In the genomic region with DNA sequence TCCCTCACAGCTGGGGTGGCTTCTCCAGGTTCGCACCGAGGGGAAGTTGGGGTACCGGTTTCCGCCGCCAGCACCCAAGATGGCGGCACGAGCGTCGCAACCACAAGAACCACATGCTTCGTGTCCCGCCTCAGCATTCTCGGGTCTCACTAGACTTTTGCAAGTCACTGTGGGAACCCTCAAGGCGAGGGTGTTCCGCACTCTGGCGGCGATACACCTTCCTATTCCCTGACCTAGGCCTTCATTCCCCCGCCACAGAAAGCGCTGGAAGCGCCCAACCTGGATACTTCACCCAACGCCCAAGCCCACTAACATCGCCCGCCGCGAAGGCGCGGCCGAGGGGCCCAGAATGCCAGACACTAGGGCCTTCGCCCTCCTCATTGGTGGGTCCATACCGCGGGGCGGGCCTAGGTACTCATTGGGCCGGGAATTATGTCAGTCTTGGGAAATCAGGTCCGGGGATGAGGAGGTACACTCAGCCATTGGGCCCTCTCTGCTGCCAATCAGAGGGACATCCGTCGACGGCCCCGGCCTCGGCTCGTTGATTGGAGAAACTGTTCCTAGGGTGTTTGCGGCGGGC, we compare ENCODE assay signal across 1 cellular context.
TF ChIP-seq lines count a peak whose summit lies in the region.

No MANE protein-coding gene starts in this region.

TF ChIP-seq in HepG2, 621 proteins besides CTCF, POLR2A, EP300 and RAD21 (continued from another document and continues in another):
- no peak for TF ChIP-seq FUBP1 (CRISPR knock-in tag; IDR thresholded peaks at IDR 0.05; ENCODE audit: borderline replicate concordance)
- no peak for TF ChIP-seq SOX5 (CRISPR knock-in tag; IDR thresholded peaks at IDR 0.05; ENCODE audit: borderline replicate concordance)
- TF ChIP-seq, protein P1, sequence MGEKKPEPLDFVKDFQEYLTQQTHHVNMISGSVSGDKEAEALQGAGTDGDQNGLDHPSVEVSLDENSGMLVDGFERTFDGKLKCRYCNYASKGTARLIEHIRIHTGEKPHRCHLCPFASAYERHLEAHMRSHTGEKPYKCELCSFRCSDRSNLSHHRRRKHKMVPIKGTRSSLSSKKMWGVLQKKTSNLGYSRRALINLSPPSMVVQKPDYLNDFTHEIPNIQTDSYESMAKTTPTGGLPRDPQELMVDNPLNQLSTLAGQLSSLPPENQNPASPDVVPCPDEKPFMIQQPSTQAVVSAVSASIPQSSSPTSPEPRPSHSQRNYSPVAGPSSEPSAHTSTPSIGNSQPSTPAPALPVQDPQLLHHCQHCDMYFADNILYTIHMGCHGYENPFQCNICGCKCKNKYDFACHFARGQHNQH (CRISPR knock-in tag; IDR thresholded peaks at IDR 0.05) = 0 out of 2 replicates have a peak, but pooled peaks have one; percentile 8
- TF ChIP-seq, protein P2, sequence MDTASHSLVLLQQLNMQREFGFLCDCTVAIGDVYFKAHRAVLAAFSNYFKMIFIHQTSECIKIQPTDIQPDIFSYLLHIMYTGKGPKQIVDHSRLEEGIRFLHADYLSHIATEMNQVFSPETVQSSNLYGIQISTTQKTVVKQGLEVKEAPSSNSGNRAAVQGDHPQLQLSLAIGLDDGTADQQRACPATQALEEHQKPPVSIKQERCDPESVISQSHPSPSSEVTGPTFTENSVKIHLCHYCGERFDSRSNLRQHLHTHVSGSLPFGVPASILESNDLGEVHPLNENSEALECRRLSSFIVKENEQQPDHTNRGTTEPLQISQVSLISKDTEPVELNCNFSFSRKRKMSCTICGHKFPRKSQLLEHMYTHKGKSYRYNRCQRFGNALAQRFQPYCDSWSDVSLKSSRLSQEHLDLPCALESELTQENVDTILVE (CRISPR knock-in tag; IDR thresholded peaks at IDR 0.05) = no peak; the same call in 1 of the 2 replicates
- TF ChIP-seq ZNF235 (CRISPR knock-in tag; IDR thresholded peaks at IDR 0.05; ENCODE audit: borderline replicate concordance) = peak; percentile 93; the same call in 1 of the 2 replicates
- peak; percentile 67 for TF ChIP-seq ZNF556 (CRISPR knock-in tag; IDR thresholded peaks at IDR 0.05; ENCODE audit: borderline replicate concordance)
- no peak for TF ChIP-seq TBL1XR1 (IDR thresholded peaks at IDR 0.05; ENCODE audit: borderline replicate concordance, low read length, partially characterized antibody)
- TF ChIP-seq ZNF691 (CRISPR knock-in tag; IDR thresholded peaks at IDR 0.05; ENCODE audit: borderline replicate concordance, low read depth) = peak; percentile 83; the same call in 1 of the 2 replicates
- TF ChIP-seq TRAFD1 (CRISPR knock-in tag; IDR thresholded peaks at IDR 0.05; ENCODE audit: borderline replicate concordance) = 0 out of 2 replicates have a peak, but pooled peaks have one; percentile 87
- TF ChIP-seq ZNF496 (CRISPR knock-in tag; IDR thresholded peaks at IDR 0.05; ENCODE audit: insufficient replicate concordance) = no peak
- TF ChIP-seq ZBTB1 (CRISPR knock-in tag; IDR thresholded peaks at IDR 0.05; ENCODE audit: borderline replicate concordance) = no peak
- TF ChIP-seq BRD4 (CRISPR knock-in tag; IDR thresholded peaks at IDR 0.05) = peak; percentile 71
- TF ChIP-seq CEBPG (CRISPR knock-in tag; IDR thresholded peaks at IDR 0.05) = peak; percentile 43; the same call in 1 of the 2 replicates
- no peak for TF ChIP-seq ZNF773 (CRISPR knock-in tag; IDR thresholded peaks at IDR 0.05; ENCODE audit: borderline replicate concordance)
- TF ChIP-seq, protein P3, sequence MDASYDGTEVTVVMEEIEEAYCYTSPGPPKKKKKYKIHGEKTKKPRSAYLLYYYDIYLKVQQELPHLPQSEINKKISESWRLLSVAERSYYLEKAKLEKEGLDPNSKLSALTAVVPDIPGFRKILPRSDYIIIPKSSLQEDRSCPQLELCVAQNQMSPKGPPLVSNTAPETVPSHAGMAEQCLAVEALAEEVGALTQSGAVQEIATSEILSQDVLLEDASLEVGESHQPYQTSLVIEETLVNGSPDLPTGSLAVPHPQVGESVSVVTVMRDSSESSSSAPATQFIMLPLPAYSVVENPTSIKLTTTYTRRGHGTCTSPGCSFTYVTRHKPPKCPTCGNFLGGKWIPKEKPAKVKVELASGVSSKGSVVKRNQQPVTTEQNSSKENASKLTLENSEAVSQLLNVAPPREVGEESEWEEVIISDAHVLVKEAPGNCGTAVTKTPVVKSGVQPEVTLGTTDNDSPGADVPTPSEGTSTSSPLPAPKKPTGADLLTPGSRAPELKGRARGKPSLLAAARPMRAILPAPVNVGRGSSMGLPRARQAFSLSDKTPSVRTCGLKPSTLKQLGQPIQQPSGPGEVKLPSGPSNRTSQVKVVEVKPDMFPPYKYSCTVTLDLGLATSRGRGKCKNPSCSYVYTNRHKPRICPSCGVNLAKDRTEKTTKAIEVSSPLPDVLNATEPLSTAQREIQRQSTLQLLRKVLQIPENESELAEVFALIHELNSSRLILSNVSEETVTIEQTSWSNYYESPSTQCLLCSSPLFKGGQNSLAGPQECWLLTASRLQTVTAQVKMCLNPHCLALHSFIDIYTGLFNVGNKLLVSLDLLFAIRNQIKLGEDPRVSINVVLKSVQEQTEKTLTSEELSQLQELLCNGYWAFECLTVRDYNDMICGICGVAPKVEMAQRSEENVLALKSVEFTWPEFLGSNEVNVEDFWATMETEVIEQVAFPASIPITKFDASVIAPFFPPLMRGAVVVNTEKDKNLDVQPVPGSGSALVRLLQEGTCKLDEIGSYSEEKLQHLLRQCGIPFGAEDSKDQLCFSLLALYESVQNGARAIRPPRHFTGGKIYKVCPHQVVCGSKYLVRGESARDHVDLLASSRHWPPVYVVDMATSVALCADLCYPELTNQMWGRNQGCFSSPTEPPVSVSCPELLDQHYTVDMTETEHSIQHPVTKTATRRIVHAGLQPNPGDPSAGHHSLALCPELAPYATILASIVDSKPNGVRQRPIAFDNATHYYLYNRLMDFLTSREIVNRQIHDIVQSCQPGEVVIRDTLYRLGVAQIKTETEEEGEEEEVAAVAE (CRISPR knock-in tag; IDR thresholded peaks at IDR 0.05; ENCODE audit: borderline replicate concordance) = peak; percentile 96
- TF ChIP-seq, protein P4, sequence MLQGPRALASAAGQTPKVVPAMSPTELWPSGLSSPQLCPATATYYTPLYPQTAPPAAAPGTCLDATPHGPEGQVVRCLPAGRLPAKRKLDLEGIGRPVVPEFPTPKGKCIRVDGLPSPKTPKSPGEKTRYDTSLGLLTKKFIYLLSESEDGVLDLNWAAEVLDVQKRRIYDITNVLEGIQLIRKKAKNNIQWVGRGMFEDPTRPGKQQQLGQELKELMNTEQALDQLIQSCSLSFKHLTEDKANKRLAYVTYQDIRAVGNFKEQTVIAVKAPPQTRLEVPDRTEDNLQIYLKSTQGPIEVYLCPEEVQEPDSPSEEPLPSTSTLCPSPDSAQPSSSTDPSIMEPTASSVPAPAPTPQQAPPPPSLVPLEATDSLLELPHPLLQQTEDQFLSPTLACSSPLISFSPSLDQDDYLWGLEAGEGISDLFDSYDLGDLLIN (CRISPR knock-in tag; IDR thresholded peaks at IDR 0.05; ENCODE audit: borderline replicate concordance) = peak; percentile 27; the same call in 1 of the 2 replicates
- TF ChIP-seq REXO4 (CRISPR knock-in tag; IDR thresholded peaks at IDR 0.05; ENCODE audit: borderline replicate concordance) = 0 out of 2 replicates have a peak, but pooled peaks have one; percentile 79
- no peak for TF ChIP-seq NR2F6 (IDR thresholded peaks at IDR 0.05)
- TF ChIP-seq NR2F6 (CRISPR knock-in tag; IDR thresholded peaks at IDR 0.05) = peak; percentile 23; the same call in 1 of the 2 replicates
- no peak for TF ChIP-seq KDM1A (CRISPR knock-in tag; IDR thresholded peaks at IDR 0.05)
- no peak for TF ChIP-seq TRIM24 (CRISPR knock-in tag; IDR thresholded peaks at IDR 0.05)
- no peak for TF ChIP-seq KLF15 (CRISPR knock-in tag; IDR thresholded peaks at IDR 0.05; ENCODE audit: borderline replicate concordance)
- TF ChIP-seq ZNF761 (CRISPR knock-in tag; conservative IDR thresholded peaks at IDR 0.05) = peak; percentile 96
- no peak for TF ChIP-seq ZNF292 (CRISPR knock-in tag; IDR thresholded peaks at IDR 0.05; ENCODE audit: borderline replicate concordance, low read depth)
- TF ChIP-seq ZNF451 (CRISPR knock-in tag; IDR thresholded peaks at IDR 0.05) = no peak
- peak; percentile 16; the same call in 1 of the 2 replicates for TF ChIP-seq MYC (CRISPR knock-in tag; IDR thresholded peaks at IDR 0.05; ENCODE audit: borderline replicate concordance)
- TF ChIP-seq ZSCAN20 (CRISPR knock-in tag; IDR thresholded peaks at IDR 0.05; ENCODE audit: borderline replicate concordance) = no peak
- TF ChIP-seq UBTF (CRISPR knock-in tag; IDR thresholded peaks at IDR 0.05) = no peak
- TF ChIP-seq CENPT (CRISPR knock-in tag; IDR thresholded peaks at IDR 0.05; ENCODE audit: low read depth) = no peak
- TF ChIP-seq HNF4G (IDR thresholded peaks at IDR 0.05; ENCODE audit: borderline replicate concordance, low read depth, low read length) = no peak
- TF ChIP-seq HNF4G (CRISPR knock-in tag; IDR thresholded peaks at IDR 0.05; ENCODE audit: borderline replicate concordance, low read depth) = no peak
- TF ChIP-seq ZBTB7A (CRISPR knock-in tag; IDR thresholded peaks at IDR 0.05) = peak; percentile 18; the same call in 1 of the 2 replicates
- TF ChIP-seq SP140L (CRISPR knock-in tag; IDR thresholded peaks at IDR 0.05; ENCODE audit: borderline replicate concordance) = no peak
- TF ChIP-seq U2AF2 (IDR thresholded peaks at IDR 0.05; ENCODE audit: low read depth, low read length) = no peak
- no peak for TF ChIP-seq GPN1 (CRISPR knock-in tag; IDR thresholded peaks at IDR 0.05; ENCODE audit: borderline replicate concordance)
- TF ChIP-seq ZNF891 (CRISPR knock-in tag; IDR thresholded peaks at IDR 0.05) = peak; percentile 95
